Comparison of ENCODE assay signal across 8 cellular contexts in the genomic region with DNA sequence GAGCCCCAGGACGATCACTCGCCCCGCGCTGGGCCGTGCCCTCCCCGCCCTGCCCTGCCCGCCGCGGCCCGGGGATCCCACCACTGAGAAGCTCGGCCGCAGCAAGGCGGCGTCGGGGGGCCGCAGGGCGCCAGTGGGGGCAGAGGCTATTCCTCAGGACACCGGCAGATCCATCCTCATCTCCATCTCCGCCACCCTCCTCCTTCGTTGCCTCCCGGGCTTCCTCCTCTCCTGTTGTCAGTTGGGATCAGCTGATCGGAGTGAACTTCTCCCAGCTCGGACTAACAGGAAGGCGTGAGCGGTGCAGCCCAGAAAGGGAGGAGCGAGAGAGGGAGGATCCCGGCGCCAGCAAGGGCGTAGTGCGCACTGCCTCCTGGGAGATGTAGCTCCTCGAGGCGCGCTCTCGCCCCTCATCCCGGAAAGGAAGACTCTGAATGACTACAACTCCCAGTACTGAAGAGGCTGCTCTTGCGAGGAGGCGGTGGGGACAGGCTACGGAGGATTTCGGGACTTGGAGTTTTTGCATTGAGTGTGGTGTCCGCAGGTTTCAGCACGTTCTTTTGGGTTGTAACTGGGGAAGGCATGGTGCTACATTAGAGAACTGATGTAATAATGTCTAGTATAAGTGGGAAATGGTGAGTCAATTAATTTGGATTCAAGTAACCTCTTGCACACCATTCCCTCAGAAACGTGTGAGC. TPM values are rescaled to one million over a fixed set of nuclear protein-coding genes. Genes with fewer than 3 reads are reported as not detected.
DNase-seq lines count a peak whose midpoint lies in the region; ATAC-seq, FAIRE-seq and TF ChIP-seq lines count a peak whose summit lies in the region.

A gene with protein sequence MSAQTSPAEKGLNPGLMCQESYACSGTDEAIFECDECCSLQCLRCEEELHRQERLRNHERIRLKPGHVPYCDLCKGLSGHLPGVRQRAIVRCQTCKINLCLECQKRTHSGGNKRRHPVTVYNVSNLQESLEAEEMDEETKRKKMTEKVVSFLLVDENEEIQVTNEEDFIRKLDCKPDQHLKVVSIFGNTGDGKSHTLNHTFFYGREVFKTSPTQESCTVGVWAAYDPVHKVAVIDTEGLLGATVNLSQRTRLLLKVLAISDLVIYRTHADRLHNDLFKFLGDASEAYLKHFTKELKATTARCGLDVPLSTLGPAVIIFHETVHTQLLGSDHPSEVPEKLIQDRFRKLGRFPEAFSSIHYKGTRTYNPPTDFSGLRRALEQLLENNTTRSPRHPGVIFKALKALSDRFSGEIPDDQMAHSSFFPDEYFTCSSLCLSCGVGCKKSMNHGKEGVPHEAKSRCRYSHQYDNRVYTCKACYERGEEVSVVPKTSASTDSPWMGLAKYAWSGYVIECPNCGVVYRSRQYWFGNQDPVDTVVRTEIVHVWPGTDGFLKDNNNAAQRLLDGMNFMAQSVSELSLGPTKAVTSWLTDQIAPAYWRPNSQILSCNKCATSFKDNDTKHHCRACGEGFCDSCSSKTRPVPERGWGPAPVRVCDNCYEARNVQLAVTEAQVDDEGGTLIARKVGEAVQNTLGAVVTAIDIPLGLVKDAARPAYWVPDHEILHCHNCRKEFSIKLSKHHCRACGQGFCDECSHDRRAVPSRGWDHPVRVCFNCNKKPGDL (minus strand): TSS at position 262 of the 698 bp plus-strand sequence. CDS start 2,598 bp downstream, outside the sequence.

- H3K79me2 ChIP-seq in H1 (ENCODE audit: control insufficient read depth in 1 of 2, insufficient read depth in 2 of 2, low read length in 2 of 2): peaks cover 0 to 8% of the 10 kb centered on the region in 2 experiments; a peak in 3 of 4 replicates

- no peaks in the 10 kb centered on the region for H3K9me3 Mint-ChIP-seq in memory B cell

- no peak within 1 kb of the TSS; the same call in 1 of the 2 replicates for H4K8ac ChIP-seq in H1 (ENCODE audit: extremely low read depth, insufficient read depth, low read length)

- H3K14ac ChIP-seq in H1 (ENCODE audit: insufficient read length): no peak within 1 kb of the TSS

- no peaks in the 10 kb centered on the region for H3K27me3 Mint-ChIP-seq in memory B cell

- no peak within 1 kb of the TSS for H2AK5ac ChIP-seq in H1 (ENCODE audit: low read depth, low read length)

- H3K27ac ChIP-seq in H1 (ENCODE audit: low read depth, low read length): peak within 1 kb of the TSS; percentile 20; the same call in 1 of the 2 replicates

- peak within 1 kb of the TSS in 3 of 4 experiments; percentile 40 to 78 (median 61); a peak in 6 of 7 replicates for H3K9ac ChIP-seq in H1 (replicated peaks in 1 of 4; ENCODE audit: extremely low read depth in 1 of 4, low read depth in 3 of 4, low read length in 3 of 4)

- no peak within 1 kb of the TSS for H2BK15ac ChIP-seq in H1 (ENCODE audit: low read length)

- H2BK20ac ChIP-seq in H1 (ENCODE audit: low read length): no peak within 1 kb of the TSS

- H4K5ac ChIP-seq in H1 (ENCODE audit: insufficient read length, low read depth, low read length): peak within 1 kb of the TSS; percentile 5

- TF ChIP-seq RAD21 in H1 (IDR thresholded peaks at IDR 0.05 in 1 of 2, conservative IDR thresholded peaks at IDR 0.05 in 1 of 2; ENCODE audit: low read depth in 2 of 2, low read length in 2 of 2): no peak

- TF ChIP-seq EP300 in H1 (IDR thresholded peaks at IDR 0.05; ENCODE audit: borderline replicate concordance in 1 of 2, low read depth in 2 of 2, low read length in 2 of 2): no peak

- no peaks in the 10 kb centered on the region for H4K20me1 ChIP-seq in H1 (replicated peaks in 1 of 2; ENCODE audit: control insufficient read depth in 1 of 2, insufficient read depth in 2 of 2, low read length in 2 of 2)

- peak; percentile 88 for FAIRE-seq in H1 (lab: Jason Lieb, UNC)

- no peaks in the 10 kb centered on the region; a peak in 1 of 7 replicates for H3K4me1 ChIP-seq in H1 (replicated peaks in 1 of 4; ENCODE audit: control insufficient read depth in 3 of 4, insufficient read depth in 4 of 4, low read length in 3 of 4)

- peak within 1 kb of the TSS; percentile 82 for H2AFZ ChIP-seq in H1 (ENCODE audit: low read length)

- H3K27ac Mint-ChIP-seq in memory B cell: peak within 1 kb of the TSS; percentile 87

- no peak within 1 kb of the TSS for H3K56ac ChIP-seq in H1 (replicated peaks; ENCODE audit: insufficient read length, low read depth, low read length)

- peak; percentile 92 for DNase-seq in CMK (ENCODE audit: low read depth)
- DNase-seq in HT1080 (ENCODE audit: low read depth): peak; percentile 99
- DNase-seq in NOMO-1 treated with DMSO at 0.1 percent for 48 hours (lab: John Stamatoyannopoulos, UW; ENCODE audit: unreplicated experiment): peak; percentile 98
- peak; percentile 62 to 83 (median 78) for DNase-seq in activated CD8-positive, alpha-beta memory T cell treated with anti-CD3 and anti-CD28 coated beads for 48 hours (ENCODE audit: low read depth in 2 of 3, low spot score in 2 of 3)
- DNase-seq in H1 (ENCODE audit: low read depth in 1 of 2, low spot score in 2 of 2): peak; percentile 89 to 98
- peak; percentile 66 to 67 for DNase-seq in memory B cell (ENCODE audit: low spot score in 2 of 2)
- DNase-seq in stimulated activated CD8-positive, alpha-beta memory T cell treated with anti-CD3 and anti-CD28 coated beads, Interleukin-12 subunit alpha, Interleukin-12 subunit beta, amount 100 ng/mL, for 24 hours (ENCODE audit: extremely low read depth): peak; percentile 84

- POLR2A ChIA-PET in H1 (lab: Charles Lee; ENCODE audit: partially characterized antibody): interaction anchor here (0.7 to 1.9 kb wide), 14 partner anchors 11 to 842 kb away, joined by 3 to 34 read pairs (median 4); a partner anchor contains a TSS

- H3K36me3 ChIP-seq in H1 (ENCODE audit: control insufficient read depth in 2 of 4, insufficient read depth in 4 of 4, low read length in 3 of 4): peaks cover 0 to 15% (median 6%) of the 10 kb centered on the region in 4 experiments; a peak in 5 of 8 replicates

- no peak within 1 kb of the TSS for H3K4ac ChIP-seq in H1 (replicated peaks; ENCODE audit: insufficient read length, low read depth, low read length)

- peak in 1 of 2 experiments; percentile 65; a peak in 2 of 3 replicates for TF ChIP-seq POLR2A in H1 (IDR thresholded peaks at IDR 0.05; ENCODE audit: control extremely low read depth in 1 of 2, low read depth in 2 of 2, low read length in 2 of 2)

- peak within 1 kb of the TSS; percentile 100 for H3K4me3 Mint-ChIP-seq in memory B cell

- peak within 1 kb of the TSS; percentile 51 to 87 (median 74) for H3K4me3 ChIP-seq in H1 (ENCODE audit: extremely low read depth in 1 of 4, insufficient read depth in 2 of 4, low read depth in 3 of 4, low read length in 4 of 4)

- H2BK5ac ChIP-seq in H1 (ENCODE audit: low read depth, low read length): no peak within 1 kb of the TSS

- no peaks in the 10 kb centered on the region for H3K23me2 ChIP-seq in H1 (ENCODE audit: low read depth, low read length)

- no peak within 1 kb of the TSS for H2BK120ac ChIP-seq in H1 (replicated peaks; ENCODE audit: low read depth, low read length)

- peaks cover 34% of the 10 kb centered on the region for H3K4me1 Mint-ChIP-seq in memory B cell

- CTCF ChIA-PET in H1 (lab: Charles Lee; ENCODE audit: partially characterized antibody): interaction anchor here (0.8 to 2.4 kb wide), 3 partner anchors 15 to 32 kb away, joined by 3 to 6 read pairs (median 5); a partner anchor contains a TSS

- H3K79me1 ChIP-seq in H1 (ENCODE audit: low read depth, low read length): no peaks in the 10 kb centered on the region

- WGBS in H1 (ENCODE audit: extremely low coverage in 1 of 2, insufficient coverage in 1 of 2, insufficient read length in 1 of 2, insufficient replicate concordance in 2 of 2, low coverage in 1 of 2, low lambda C conversion rate in 2 of 2, missing lambda C conversion rate in 1 of 2), 2 experiments: 2% methylated on average over 24 of the region's 42 CpGs; no CpG with 5 or more reads in 1 of the 2 experiments

- H3K18ac ChIP-seq in H1 (ENCODE audit: extremely low read depth, low read length): no peak within 1 kb of the TSS

- no peak within 1 kb of the TSS for H2BK12ac ChIP-seq in H1 (ENCODE audit: low read depth, low read length)

- no peak within 1 kb of the TSS for H4K91ac ChIP-seq in H1 (replicated peaks; ENCODE audit: insufficient read length, low read length)

- no peaks in the 10 kb centered on the region for H3K9me3 ChIP-seq in H1 (ENCODE audit: insufficient read depth in 2 of 2, low read depth in 1 of 2, low read length in 1 of 2)

- no peak within 1 kb of the TSS for H3K23ac ChIP-seq in H1 (ENCODE audit: insufficient read length)

- H3K36me3 Mint-ChIP-seq in memory B cell: peaks cover 14% of the 10 kb centered on the region

- TF ChIP-seq CTCF in H1 (IDR thresholded peaks at IDR 0.05; ENCODE audit: control extremely low read depth in 1 of 3, insufficient read depth in 1 of 3, low read depth in 1 of 3, low read length in 3 of 3): no peak

- H3K4me2 ChIP-seq in H1 (ENCODE audit: insufficient read depth in 1 of 2, low read depth in 2 of 2, low read length in 2 of 2): peak within 1 kb of the TSS; percentile 58 to 68

- H3K27me3 ChIP-seq in H1 (replicated peaks in 1 of 4; ENCODE audit: control insufficient read depth in 3 of 4, extremely low read depth in 1 of 4, insufficient read depth in 3 of 4, low read length in 3 of 4): no peaks in the 10 kb centered on the region

- ATAC-seq in GM21360 (IDR thresholded peaks at IDR 0.05; ENCODE audit: unreplicated experiment) (peak; percentile 95), memory B cell (ENCODE audit: low read depth) (peak; percentile 96)

TF ChIP-seq in H1, 55 proteins besides CTCF, POLR2A, EP300 and RAD21 (continues in another document):
- TF ChIP-seq CHD2 (IDR thresholded peaks at IDR 0.05; ENCODE audit: low read length): 0 out of 2 replicates have a peak, but pooled peaks have one; percentile 55

RNA-seq across cellular contexts. Expression of the gene that starts here (rescaled TPM):
- total RNA-seq in HT1080 (2014; rRNA removed; shearing (Covaris generic)): 6.6 and 7.4 TPM in 2 replicates
- polyA plus RNA-seq in HT1080 (2015; cell fraction: cytosol; rRNA removed): 10.9 TPM in 2 replicates
- polyA plus RNA-seq in HT1080 (2015; cell fraction: nucleus; rRNA removed): 26.1 and 30.2 TPM in 2 replicates
- 12.5 and 13.9 TPM in 2 replicates for total RNA-seq in H1 (2021; fragmentation: NEBNext Ultra II Directional; extraction: Animal tissue kit (Norgen Biotek cat#: 25700))
- 9.8 and 12.7 TPM in 2 replicates for polyA plus RNA-seq in H1 (2011; rRNA removed)
- polyA plus RNA-seq in H1 (2011; cell fraction: cytosol; rRNA removed): 11.9 TPM
- polyA plus RNA-seq in H1 (2011; cell fraction: nucleus; rRNA removed): 21.1 TPM
- 6.5 to 13.6 TPM (median 12.0 TPM) in 4 replicates for polyA plus RNA-seq in H1 (2012, experiment 1 of 2)
- 8.5 TPM for polyA plus RNA-seq in H1 (2012, experiment 2 of 2)
- 4.9 TPM for polyA plus RNA-seq in H1 (2013, experiment 1 of 2)
- 4.4 TPM for polyA plus RNA-seq in H1 (2013, experiment 2 of 2)
- polyA minus RNA-seq in H1 (2011; rRNA and poly(A)+ RNA removed): 25.2 and 29.7 TPM in 2 replicates
- polyA minus RNA-seq in H1 (2011; cell fraction: cytosol; rRNA and poly(A)+ RNA removed): 11.5 TPM
- polyA minus RNA-seq in H1 (2011; cell fraction: nucleus; rRNA and poly(A)+ RNA removed): 16.3 TPM

Comparison
In these comparisons a context has a peak if more than half of its experiments do, and no peak if none do; other contexts are left out.
1. Peak in every context shown above with its lines: DNase-seq, ATAC-seq, H3K4me3 ChIP-seq and H3K27ac ChIP-seq.